In genomic region chr1:9438431-9439073, GRCh38 we compare ENCODE assay signal across 10 cellular contexts.
DNase-seq lines count a peak whose midpoint lies in the region; ATAC-seq and TF ChIP-seq lines count a peak whose summit lies in the region.
"Had no signal": no experiment of that assay in that cellular context is flagged by ENCODE, and none has a peak within 500 bp of the region (broad histone marks: within the 10 kb centered on the region; RNA-seq: fewer than 3 reads in every experiment).

No MANE protein-coding gene starts in this region.

- DNase-seq in AG09319 (ENCODE audit: extremely low read depth, low read depth) (peak; percentile 69), NCI-H510A (lab: John Stamatoyannopoulos, UW) (peak; percentile 85), nephron progenitor cell (no peak), NCI-H748 treated with DMSO at 0.1 percent for 48 hours (lab: John Stamatoyannopoulos, UW) (no peak), mesenteric fat pad (ENCODE audit: low spot score) (no peak)
- no peak for DNase-seq in CD8-positive, alpha-beta T cell
- no peak for DNase-seq in effector memory CD4-positive, alpha-beta T cell

- no peaks in the 10 kb centered on the region for H3K27me3 Mint-ChIP-seq in nephron progenitor cell (ENCODE audit: low read depth, poor library complexity)
- H3K27me3 Mint-ChIP-seq in CD8-positive, alpha-beta T cell (ENCODE audit: low read depth), result no peaks in the 10 kb centered on the region

- H3K4me1 Mint-ChIP-seq in nephron progenitor cell, result peaks cover 63% of the 10 kb centered on the region
- no peaks in the 10 kb centered on the region for H3K4me1 Mint-ChIP-seq in CD8-positive, alpha-beta T cell (ENCODE audit: low read depth)

- no peaks in the 10 kb centered on the region for H3K36me3 Mint-ChIP-seq in nephron progenitor cell (ENCODE audit: low read depth)
- H3K36me3 Mint-ChIP-seq in CD8-positive, alpha-beta T cell, result no peaks in the 10 kb centered on the region
- H3K36me3 Mint-ChIP-seq: activated naive CD8-positive, alpha-beta T cell had no signal

- H3K4me1 ChIP-seq in CD8-positive, alpha-beta T cell (ENCODE audit: insufficient read depth, low read length), result no peaks in the 10 kb centered on the region
- H3K4me1 ChIP-seq in effector memory CD4-positive, alpha-beta T cell (ENCODE audit: control insufficient read depth, insufficient read depth, low read length, poor library complexity, severe bottlenecking), result no peaks in the 10 kb centered on the region

- H3K4me3 Mint-ChIP-seq in nephron progenitor cell, result peak overlapping the region; percentile 2
- H3K4me3 Mint-ChIP-seq in CD8-positive, alpha-beta T cell, result no peak overlapping the region
- H3K4me3 Mint-ChIP-seq: activated naive CD8-positive, alpha-beta T cell had no signal

- H3K9me3 Mint-ChIP-seq in nephron progenitor cell, result no peaks in the 10 kb centered on the region
- H3K9me3 Mint-ChIP-seq in CD8-positive, alpha-beta T cell, result no peaks in the 10 kb centered on the region

- no peaks in the 10 kb centered on the region for H3K36me3 ChIP-seq in CD8-positive, alpha-beta T cell (ENCODE audit: insufficient read depth, low read length)
- no peaks in the 10 kb centered on the region for H3K36me3 ChIP-seq in effector memory CD4-positive, alpha-beta T cell (ENCODE audit: control insufficient read depth, insufficient read depth, low read length)

- H3K27ac ChIP-seq in CD8-positive, alpha-beta T cell (ENCODE audit: low read depth, low read length), result no peak overlapping the region
- no peak overlapping the region for H3K27ac ChIP-seq in effector memory CD4-positive, alpha-beta T cell (ENCODE audit: insufficient read depth, low read length, poor library complexity, severe bottlenecking)
- H3K27ac ChIP-seq: KMS-11 had no signal

- intact Hi-C loops in CD8-positive, alpha-beta T cell (cut with DNase I, micrococcal nuclease), result no loop called here

- no peaks in the 10 kb centered on the region for H3K27me3 ChIP-seq in CD8-positive, alpha-beta T cell (ENCODE audit: insufficient read depth, low read length)
- H3K27me3 ChIP-seq in effector memory CD4-positive, alpha-beta T cell (replicated peaks; ENCODE audit: control insufficient read depth, insufficient read depth, low read length, poor library complexity, severe bottlenecking), result no peaks in the 10 kb centered on the region

- TF ChIP-seq CTCF in AG09319 (IDR thresholded peaks at IDR 0.05; ENCODE audit: low read depth, low read length) (no peak), nephron progenitor cell (IDR thresholded peaks at IDR 0.05) (no peak)
- TF ChIP-seq CTCF in CD8-positive, alpha-beta T cell (IDR thresholded peaks at IDR 0.05), result no peak

- peak overlapping the region; percentile 57 for H3K27ac Mint-ChIP-seq in nephron progenitor cell
- no peak overlapping the region for H3K27ac Mint-ChIP-seq in CD8-positive, alpha-beta T cell
- H3K27ac Mint-ChIP-seq: activated naive CD8-positive, alpha-beta T cell had no signal

- ATAC-seq in esophagus mucosa, result peak; percentile 58
- no peak for ATAC-seq in CD8-positive, alpha-beta T cell

- H3K4me3 ChIP-seq in CD8-positive, alpha-beta T cell (ENCODE audit: low read depth, low read length), result no peak overlapping the region
- no peak overlapping the region for H3K4me3 ChIP-seq in effector memory CD4-positive, alpha-beta T cell (ENCODE audit: insufficient read depth, low read depth, low read length, poor library complexity, severe bottlenecking)

- no peaks in the 10 kb centered on the region for H3K9me3 ChIP-seq in CD8-positive, alpha-beta T cell (ENCODE audit: low read length)
- no peaks in the 10 kb centered on the region for H3K9me3 ChIP-seq in effector memory CD4-positive, alpha-beta T cell (ENCODE audit: control insufficient read depth, low read length)

- POLR2A ChIA-PET in CD8-positive, alpha-beta T cell (lab: Charles Lee), result interaction anchor here (0.6 kb wide), 1 partner anchor 16 kb away, joined by 3 read pairs; no protein-coding TSS in a partner anchor

- CTCF ChIA-PET in CD8-positive, alpha-beta T cell (lab: Charles Lee), result interaction anchor here (1.0 to 1.5 kb wide), 2 partner anchors 8 to 17 kb away, joined by 3 to 6 read pairs; no protein-coding TSS in a partner anchor

Comparison
In these comparisons a context has a peak if more than half of its experiments do, and no peak if none do; other contexts are left out.
1. DNase-seq: peak in AG09319 (single experiment) and NCI-H510A (single experiment); none in nephron progenitor cell (single experiment), CD8-positive, alpha-beta T cell (0 of 7), NCI-H748 treated with DMSO at 0.1 percent for 48 hours (single experiment), effector memory CD4-positive, alpha-beta T cell (0 of 3) and mesenteric fat pad (single experiment).